24 cellular contexts compared by ENCODE assay signal in genomic region chr9:93178851-93179786, GRCh38. TPM values are rescaled to one million over a fixed set of nuclear protein-coding genes. Genes with fewer than 3 reads are reported as not detected.
DNase-seq lines count a peak whose midpoint lies in the region; ATAC-seq, FAIRE-seq and TF ChIP-seq lines count a peak whose summit lies in the region.
"Had no signal": no experiment of that assay in that cellular context is flagged by ENCODE, and none has a peak within 500 bp of the region (broad histone marks: within the 10 kb centered on the region; RNA-seq: fewer than 3 reads in every experiment).

No MANE protein-coding gene starts in this region.

- H3K27ac Mint-ChIP-seq in activated T-cell treated with anti-CD3 and anti-CD28 coated beads, Interleukin-2, amount 50 U/mL, for 72 hours: peak overlapping the region; percentile 35
- H3K27ac Mint-ChIP-seq: B cell; CD8-positive, alpha-beta T cell; HFFc6 had no signal

- H2AFZ ChIP-seq in HepG2 (ENCODE audit: low read length): no peak overlapping the region
- H2AFZ ChIP-seq in neuronal stem cell (ENCODE audit: low read length): no peak overlapping the region

- BruUV-seq in HepG2 (replicated peaks; lab: Mats Ljungman, UMichigan): no TSS peak

- peak overlapping the region; percentile 23 for H2AK5ac ChIP-seq in neuronal stem cell (ENCODE audit: low read depth, low read length)

- no peak overlapping the region for H3K4ac ChIP-seq in neuronal stem cell (ENCODE audit: low read length)

- H3K27ac ChIP-seq in HepG2 (ENCODE audit: extremely low read length, insufficient read depth, low read length) (no peak overlapping the region), right lobe of liver (no peak overlapping the region), neuronal stem cell (replicated peaks; ENCODE audit: low read length) (no peak overlapping the region)
- H3K27ac ChIP-seq: 22Rv1, BLaER1, C4-2B had no signal

- ATAC-seq in activated T-cell treated with anti-CD3 and anti-CD28 coated beads, Interleukin-2, amount 50 U/mL, for 72 hours (replicated peaks in 1 of 2): no peak
- ATAC-seq in HepG2 (peak; percentile 24; the same call in 2 of the 3 replicates), right lobe of liver (no peak)
- ATAC-seq: CD8-positive, alpha-beta T cell had no signal

- POLR2A ChIA-PET in HepG2 (lab: Yijun Ruan, JAX): interaction anchor here (1.4 kb wide), 1 partner anchor 17 kb away, joined by 4 read pairs; no protein-coding TSS in a partner anchor

- no peak overlapping the region for H2BK12ac ChIP-seq in neuronal stem cell (ENCODE audit: low read length)

- H3K4me3 ChIP-seq in HepG2 (replicated peaks in 1 of 3; ENCODE audit: insufficient read depth in 1 of 3, low read depth in 2 of 3, low read length in 3 of 3): peak overlapping the region in 2 of 3 experiments; percentile 24 to 44; a peak in 3 of 6 replicates
- H3K4me3 ChIP-seq in right lobe of liver: no peak overlapping the region
- H3K4me3 ChIP-seq in neuronal stem cell (ENCODE audit: low read length in 2 of 2): no peak overlapping the region
- H3K4me3 ChIP-seq: BLaER1, HAP-1 had no signal

- H3K9me3 ChIP-seq in HepG2 (ENCODE audit: low read length): no peaks in the 10 kb centered on the region
- H3K9me3 ChIP-seq in right lobe of liver: no peaks in the 10 kb centered on the region
- no peaks in the 10 kb centered on the region for H3K9me3 ChIP-seq in neuronal stem cell (replicated peaks in 1 of 2; ENCODE audit: control insufficient read depth in 2 of 2, insufficient read depth in 1 of 2, low read depth in 1 of 2, low read length in 2 of 2)
- H3K9me3 ChIP-seq: BLaER1, Caco-2, HAP-1 had no signal

- intact Hi-C loops in HepG2 (cut with micrococcal nuclease; ENCODE audit: unreplicated experiment): no loop called here
- intact Hi-C loops in right lobe of liver (cut with DNase I): no loop called here

- no peaks in the 10 kb centered on the region for H3K79me1 ChIP-seq in neuronal stem cell (ENCODE audit: low read depth, low read length)

- H3K9me3 Mint-ChIP-seq in activated T-cell treated with anti-CD3 and anti-CD28 coated beads, Interleukin-2, amount 50 U/mL, for 72 hours: no peaks in the 10 kb centered on the region
- H3K9me3 Mint-ChIP-seq: CD4-positive, CD25-positive, alpha-beta regulatory T cell; CD8-positive, alpha-beta T cell; HFFc6 had no signal

- H3K18ac ChIP-seq in neuronal stem cell (ENCODE audit: low read length): peak overlapping the region; percentile 36

- H3K27me3 Mint-ChIP-seq in activated T-cell treated with anti-CD3 and anti-CD28 coated beads, Interleukin-2, amount 50 U/mL, for 72 hours (ENCODE audit: low read depth): peaks cover 29% of the 10 kb centered on the region

- no peak for TF ChIP-seq CTCF in HepG2 (CRISPR knock-in tag; IDR thresholded peaks at IDR 0.05)
- no peak for TF ChIP-seq CTCF in right lobe of liver (IDR thresholded peaks at IDR 0.05)

- H3K9ac ChIP-seq in HepG2 (ENCODE audit: insufficient read depth, low read depth, low read length): no peak overlapping the region
- no peak overlapping the region for H3K9ac ChIP-seq in neuronal stem cell (ENCODE audit: low read depth, low read length, poor library complexity)
- H3K9ac ChIP-seq: BLaER1 had no signal

- peak overlapping the region; percentile 74 for H3K4me2 ChIP-seq in HepG2 (ENCODE audit: low read depth, low read length)
- no peak overlapping the region for H3K4me2 ChIP-seq in neuronal stem cell (ENCODE audit: insufficient read depth, low read length, poor library complexity, severe bottlenecking)
- H3K4me2 ChIP-seq: BLaER1 had no signal

- H3K4me1 ChIP-seq in HepG2 (ENCODE audit: insufficient read depth, low read length): peaks cover 62% of the 10 kb centered on the region
- peaks cover 0 to 5% (median 0%) of the 10 kb centered on the region in 4 donors for H3K4me1 ChIP-seq in right lobe of liver
- H3K4me1 ChIP-seq in neuronal stem cell (ENCODE audit: control insufficient read depth in 2 of 2, insufficient read depth in 1 of 2, low read depth in 1 of 2, low read length in 2 of 2): peaks cover 2 to 4% of the 10 kb centered on the region in 2 donors
- H3K4me1 ChIP-seq: Caco-2 had no signal

- H2BK120ac ChIP-seq in neuronal stem cell (ENCODE audit: low read depth, low read length): no peak overlapping the region

- DNase-seq in activated T-cell treated with anti-CD3 and anti-CD28 coated beads, Interleukin-2, amount 50 U/mL, for 72 hours: no peak
- DNase-seq in activated T-cell treated with anti-CD3 and anti-CD28 coated beads, Interleukin-2, amount 50 U/mL, for 1 hour: no peak
- DNase-seq in HepG2 (ENCODE audit: low spot score): no peak
- DNase-seq in right lobe of liver: no peak
- no peak for DNase-seq in neuronal stem cell (ENCODE audit: low spot score)
- no peak for DNase-seq in HTR-8/SVneo (ENCODE audit: insufficient read length, low spot score)
- no peak for DNase-seq in dedifferentiated amniotic fluid mesenchymal stem cell (ENCODE audit: extremely low spot score)
- DNase-seq: Caco-2; CD4-positive, CD25-positive, alpha-beta regulatory T cell; CD8-positive, alpha-beta T cell; DMS153; DND-41; GOT3; HFFc6 had no signal

- peaks cover 3 to 33% of the 10 kb centered on the region in 2 experiments; a peak in 4 of 5 replicates for H3K27me3 ChIP-seq in HepG2 (ENCODE audit: control insufficient read depth in 1 of 2, insufficient read depth in 2 of 2, low read length in 2 of 2)
- peaks cover 0 to 7% of the 10 kb centered on the region in 2 donors for H3K27me3 ChIP-seq in right lobe of liver
- H3K27me3 ChIP-seq in neuronal stem cell (ENCODE audit: control insufficient read depth in 3 of 3, insufficient read depth in 3 of 3, low read depth in 1 of 3, low read length in 3 of 3): peaks cover 0 to 63% (median 26%) of the 10 kb centered on the region in 3 experiments

- peak overlapping the region; percentile 26 for H4K8ac ChIP-seq in neuronal stem cell (ENCODE audit: low read depth, low read length)

- no peak overlapping the region for H3K23ac ChIP-seq in neuronal stem cell (ENCODE audit: low read depth, low read length, poor library complexity)

- in situ Hi-C loops in HepG2 (cut with HindIII; ENCODE audit: extremely low pct_ligation_motif_present, low pct_unique_long_range_greater_than_20kb): no loop called here

- TF ChIP-seq EP300 in HepG2 (IDR thresholded peaks at IDR 0.05; ENCODE audit: low read depth in 2 of 2, low read length in 2 of 2) (no peak), HepG2 (CRISPR knock-in tag; IDR thresholded peaks at IDR 0.05; ENCODE audit: borderline replicate concordance) (no peak)

- H3K36me3 ChIP-seq in HepG2 (replicated peaks in 1 of 2; ENCODE audit: control insufficient read depth in 1 of 2, insufficient read depth in 2 of 2, low read length in 2 of 2) (no peaks in the 10 kb centered on the region), right lobe of liver (no peaks in the 10 kb centered on the region), neuronal stem cell (replicated peaks in 1 of 2; ENCODE audit: control insufficient read depth in 2 of 2, insufficient read depth in 2 of 2, low read length in 2 of 2) (no peaks in the 10 kb centered on the region)
- H3K36me3 ChIP-seq: BLaER1, HAP-1 had no signal

- no peak overlapping the region for H2BK15ac ChIP-seq in neuronal stem cell (ENCODE audit: low read length)

- TF ChIP-seq POLR2A in HepG2 (IDR thresholded peaks at IDR 0.05; ENCODE audit: insufficient read depth in 1 of 2, low read depth in 2 of 2, low read length in 2 of 2) (no peak), right lobe of liver (IDR thresholded peaks at IDR 0.05) (no peak)

- no peaks in the 10 kb centered on the region for H3K79me2 ChIP-seq in HepG2 (ENCODE audit: insufficient read depth, low read length)

- no peak overlapping the region for H4K91ac ChIP-seq in neuronal stem cell (ENCODE audit: low read depth, low read length, poor library complexity)

- peaks cover 8% of the 10 kb centered on the region for H3K4me1 Mint-ChIP-seq in activated T-cell treated with anti-CD3 and anti-CD28 coated beads, Interleukin-2, amount 50 U/mL, for 72 hours (ENCODE audit: low read depth)

- no peaks in the 10 kb centered on the region for H4K20me1 ChIP-seq in HepG2 (ENCODE audit: insufficient read depth, low read length)
- H4K20me1 ChIP-seq: BLaER1 had no signal

- CTCF ChIA-PET in HepG2 (lab: Yijun Ruan, JAX; ENCODE audit: low intra/inter-chr PET ratio, low total read pairs): no interaction called here

- no peaks in the 10 kb centered on the region for H3K36me3 Mint-ChIP-seq in activated T-cell treated with anti-CD3 and anti-CD28 coated beads, Interleukin-2, amount 50 U/mL, for 72 hours (ENCODE audit: insufficient read depth in 2 of 2)
- H3K36me3 Mint-ChIP-seq: CD4-positive, CD25-positive, alpha-beta regulatory T cell; CD8-positive, alpha-beta T cell had no signal

- no peak overlapping the region for H2BK5ac ChIP-seq in neuronal stem cell (ENCODE audit: low read length)

- H3K14ac ChIP-seq in neuronal stem cell (ENCODE audit: low read length): no peak overlapping the region

- WGBS in HepG2 (ENCODE audit: low lambda C conversion rate): 40% methylated on average over 13 of the region's 22 CpGs
- 76% methylated on average over 7 of the region's 22 CpGs for WGBS in right lobe of liver (ENCODE audit: insufficient coverage, low coverage, low lambda C conversion rate, missing lambda C conversion rate)
- no CpG with 5 or more reads among the region's 22 CpGs for WGBS in neuronal stem cell (ENCODE audit: extremely low coverage in 2 of 2, insufficient read length in 2 of 2, insufficient replicate concordance in 1 of 2), 2 donors

- FAIRE-seq in HepG2 (lab: Jason Lieb, UNC) (no peak), HTR-8/SVneo (lab: Jason Lieb, UNC) (no peak)
- FAIRE-seq: A204.1, G401.6, GM12892, H54 had no signal

- no peak for TF ChIP-seq RAD21 in HepG2 (CRISPR knock-in tag; IDR thresholded peaks at IDR 0.05)

- no peak overlapping the region for H3K4me3 Mint-ChIP-seq in activated T-cell treated with anti-CD3 and anti-CD28 coated beads, Interleukin-2, amount 50 U/mL, for 72 hours
- H3K4me3 Mint-ChIP-seq: B cell; CD4-positive, CD25-positive, alpha-beta regulatory T cell; CD8-positive, alpha-beta T cell; HFFc6 had no signal

RNA-seq across cellular contexts. Expression of gene WNK2, which starts 4.8 kb away (rescaled TPM):
- total RNA-seq in activated T-cell treated with anti-CD3 and anti-CD28 coated beads, Interleukin-2, amount 50 U/mL, for 72 hours: 1 to 10 TPM in 1 of 2 donors, under 1 TPM in 1; 0.70 to 1.1 TPM
- total RNA-seq in HepG2 (2016; rRNA removed; fragmentation: Illumina TruSeq; extraction: Trizol) (10.5 and 16.6 TPM in 2 replicates), right lobe of liver (1 to 10 TPM in 5 of 6 experiments, under 1 TPM in 1; 0.43 to 3.6 (median 1.3) TPM)
- 2.8 and 5.4 TPM in 2 replicates for total RNA-seq in HepG2 (2016; cell fraction: cytosol; rRNA removed; fragmentation: Illumina TruSeq; extraction: Trizol; ENCODE audit: low read depth)
- 7.9 and 14.6 TPM in 2 replicates for total RNA-seq in HepG2 (2016; cell fraction: insoluble cytoplasmic fraction; rRNA removed; fragmentation: Illumina TruSeq; extraction: Trizol)
- 9.4 and 9.8 TPM in 2 replicates for total RNA-seq in HepG2 (2016; cell fraction: membrane; rRNA removed; fragmentation: Illumina TruSeq; extraction: Trizol)
- total RNA-seq in HepG2 (2016; cell fraction: nucleus; rRNA removed; fragmentation: Illumina TruSeq; extraction: Trizol): 21.0 and 29.3 TPM in 2 replicates
- 11.4 and 12.0 TPM in 2 replicates for polyA plus RNA-seq in HepG2 (2011; rRNA removed)
- polyA plus RNA-seq in HepG2 (2011; cell fraction: cytosol; rRNA removed): 3.1 and 5.3 TPM in 2 replicates
- 98.4 and 126 TPM in 2 replicates for polyA plus RNA-seq in HepG2 (2011; cell fraction: nucleus; rRNA removed)
- polyA plus RNA-seq in HepG2 (2012): 29.1 and 39.4 TPM in 2 replicates
- 3.2 and 4.2 TPM in 2 replicates for polyA plus RNA-seq in HepG2 (2016; cell fraction: cytosol; fragmentation: Illumina TruSeq; extraction: Trizol; ENCODE audit: low read depth)
- polyA plus RNA-seq in HepG2 (2016; cell fraction: insoluble cytoplasmic fraction; fragmentation: Illumina TruSeq; extraction: Trizol; ENCODE audit: low read depth): 18.9 and 27.7 TPM in 2 replicates
- polyA plus RNA-seq in HepG2 (2016; cell fraction: membrane; fragmentation: Illumina TruSeq; extraction: Trizol; ENCODE audit: low read depth): 4.9 and 6.5 TPM in 2 replicates
- polyA plus RNA-seq in HepG2 (2016; cell fraction: nucleus; fragmentation: Illumina TruSeq; extraction: Trizol; ENCODE audit: insufficient read depth, low read depth): 87.2 and 94.8 TPM in 2 replicates
- 8.4 and 22.7 TPM in 2 replicates for polyA minus RNA-seq in HepG2 (2011; rRNA and poly(A)+ RNA removed; ENCODE audit: low replicate concordance)
- polyA minus RNA-seq in HepG2 (2011; cell fraction: cytosol; rRNA and poly(A)+ RNA removed): 15.8 and 17.9 TPM in 2 replicates
- polyA minus RNA-seq in HepG2 (2011; cell fraction: nucleus; rRNA and poly(A)+ RNA removed): 32.8 and 40.0 TPM in 2 replicates
- polyA plus RNA-seq in neuronal stem cell (2013, experiment 1 of 2): 22.1 TPM
- 22.8 TPM for polyA plus RNA-seq in neuronal stem cell (2013, experiment 2 of 2)
- total RNA-seq: B cell, HFFc6 had no signal
- polyA plus RNA-seq: AG04450; CD4-positive, CD25-positive, alpha-beta regulatory T cell had no signal

RNA-seq across cellular contexts. Expression of gene NINJ1, which starts 45.1 kb away (rescaled TPM):
- 100 to 1,000 TPM; 121 to 124 TPM for total RNA-seq in activated T-cell treated with anti-CD3 and anti-CD28 coated beads, Interleukin-2, amount 50 U/mL, for 72 hours
- total RNA-seq in HepG2 (2016; rRNA removed; fragmentation: Illumina TruSeq; extraction: Trizol): 77.1 and 92.1 TPM in 2 replicates
- 104 and 127 TPM in 2 replicates for total RNA-seq in HepG2 (2016; cell fraction: cytosol; rRNA removed; fragmentation: Illumina TruSeq; extraction: Trizol; ENCODE audit: low read depth)
- total RNA-seq in HepG2 (2016; cell fraction: insoluble cytoplasmic fraction; rRNA removed; fragmentation: Illumina TruSeq; extraction: Trizol): 66.8 and 94.8 TPM in 2 replicates
- 149 and 180 TPM in 2 replicates for total RNA-seq in HepG2 (2016; cell fraction: membrane; rRNA removed; fragmentation: Illumina TruSeq; extraction: Trizol)
- total RNA-seq in HepG2 (2016; cell fraction: nucleus; rRNA removed; fragmentation: Illumina TruSeq; extraction: Trizol): 48.9 and 58.7 TPM in 2 replicates
- 81.2 and 109 TPM in 2 replicates for polyA plus RNA-seq in HepG2 (2011; rRNA removed)
- polyA plus RNA-seq in HepG2 (2011; cell fraction: cytosol; rRNA removed): 83.2 and 110 TPM in 2 replicates
- 62.3 and 83.6 TPM in 2 replicates for polyA plus RNA-seq in HepG2 (2011; cell fraction: nucleus; rRNA removed)
- polyA plus RNA-seq in HepG2 (2012): 77.3 and 145 TPM in 2 replicates
- polyA plus RNA-seq in HepG2 (2016; cell fraction: cytosol; fragmentation: Illumina TruSeq; extraction: Trizol; ENCODE audit: low read depth): 196 and 226 TPM in 2 replicates
- polyA plus RNA-seq in HepG2 (2016; cell fraction: insoluble cytoplasmic fraction; fragmentation: Illumina TruSeq; extraction: Trizol; ENCODE audit: low read depth): 104 and 130 TPM in 2 replicates
- polyA plus RNA-seq in HepG2 (2016; cell fraction: membrane; fragmentation: Illumina TruSeq; extraction: Trizol; ENCODE audit: low read depth): 235 and 242 TPM in 2 replicates
- 122 and 127 TPM in 2 replicates for polyA plus RNA-seq in HepG2 (2016; cell fraction: nucleus; fragmentation: Illumina TruSeq; extraction: Trizol; ENCODE audit: insufficient read depth, low read depth)
- polyA minus RNA-seq in HepG2 (2011; rRNA and poly(A)+ RNA removed; ENCODE audit: low replicate concordance): 22.5 and 101 TPM in 2 replicates
- polyA minus RNA-seq in HepG2 (2011; cell fraction: cytosol; rRNA and poly(A)+ RNA removed): 26.1 and 26.7 TPM in 2 replicates
- 17.8 and 21.8 TPM in 2 replicates for polyA minus RNA-seq in HepG2 (2011; cell fraction: nucleus; rRNA and poly(A)+ RNA removed)
- total RNA-seq in right lobe of liver: 100 to 1,000 TPM in 1 of 6 experiments, 10 to 100 TPM in 5; 35.6 to 103 (median 65.1) TPM
- 36.0 TPM for polyA plus RNA-seq in neuronal stem cell (2013, experiment 1 of 2)
- 35.7 TPM for polyA plus RNA-seq in neuronal stem cell (2013, experiment 2 of 2)

Comparison
In these comparisons a context has a peak if more than half of its experiments do, and no peak if none do; other contexts are left out.
1. H3K4me3 ChIP-seq: peak in HepG2 (2 of 3); none in right lobe of liver (0 of 3) and neuronal stem cell (0 of 2).